ENCODE assay signal across 7 cellular contexts in genomic region chr1:248427851-248428533, GRCh38.
A peak's percentile ranks its signal among the peaks of the same experiment; 100 is the strongest.
DNase-seq lines count a peak whose midpoint lies in the region; ATAC-seq lines count a peak whose summit lies in the region.

No MANE protein-coding gene starts in this region.

- peak; percentile 28 for DNase-seq in OCI-M1 (lab: John Stamatoyannopoulos, UW)

- ATAC-seq in GM18520 (IDR thresholded peaks at IDR 0.05; ENCODE audit: unreplicated experiment) (peak; percentile 72), GM19351 (IDR thresholded peaks at IDR 0.05; ENCODE audit: unreplicated experiment) (peak; percentile 88), GM21515 (IDR thresholded peaks at IDR 0.05; ENCODE audit: unreplicated experiment) (peak; percentile 92), HG02678 (IDR thresholded peaks at IDR 0.05; ENCODE audit: unreplicated experiment) (peak; percentile 97), HG03060 (IDR thresholded peaks at IDR 0.05; ENCODE audit: low read depth, unreplicated experiment) (peak; percentile 97), HG03432 (IDR thresholded peaks at IDR 0.05; ENCODE audit: unreplicated experiment) (peak; percentile 96)

Comparison
In these comparisons a context has a peak if more than half of its experiments do, and no peak if none do; other contexts are left out.
1. Peak in every context shown above with its lines: DNase-seq and ATAC-seq.